ENCODE assay signal across 1 cellular context in genomic region chr1:45584351-45585109, GRCh38.
A peak's percentile ranks its signal among the peaks of the same experiment; 100 is the strongest.
TF ChIP-seq lines count a peak whose summit lies in the region.

No MANE protein-coding gene starts in this region.

TF ChIP-seq in HepG2, 621 proteins besides CTCF, POLR2A, EP300 and RAD21 (continued from another document and continues in another):
- TF ChIP-seq ARID5B (CRISPR knock-in tag; IDR thresholded peaks at IDR 0.05): 0 out of 2 replicates have a peak, but pooled peaks have one; percentile 1
- 0 out of 2 replicates have a peak, but pooled peaks have one; percentile 40 for TF ChIP-seq HNF1B (CRISPR knock-in tag; IDR thresholded peaks at IDR 0.05)
- no peak for TF ChIP-seq TEF (CRISPR knock-in tag; IDR thresholded peaks at IDR 0.05)
- TF ChIP-seq KDM6A (CRISPR knock-in tag; IDR thresholded peaks at IDR 0.05; ENCODE audit: low read depth): no peak
- TF ChIP-seq DPF2 (CRISPR knock-in tag; IDR thresholded peaks at IDR 0.05; ENCODE audit: borderline replicate concordance, low read depth): no peak
- TF ChIP-seq SOX13 (IDR thresholded peaks at IDR 0.05): no peak
- peak in 1 of 2 experiments; percentile 53; a peak in 1 of 4 replicates for TF ChIP-seq SOX13 (CRISPR knock-in tag; conservative IDR thresholded peaks at IDR 0.05 in 1 of 2, IDR thresholded peaks at IDR 0.05 in 1 of 2)
- TF ChIP-seq ZNF354B (CRISPR knock-in tag; IDR thresholded peaks at IDR 0.05): 0 out of 2 replicates have a peak, but pooled peaks have one; percentile 30
- 0 out of 2 replicates have a peak, but pooled peaks have one; percentile 12 for TF ChIP-seq MED1 (CRISPR knock-in tag; IDR thresholded peaks at IDR 0.05)
- no peak for TF ChIP-seq ZNF260 (CRISPR knock-in tag; IDR thresholded peaks at IDR 0.05; ENCODE audit: borderline replicate concordance, low read depth)
- peak; percentile 40; the same call in 1 of the 2 replicates for TF ChIP-seq HDAC2 (CRISPR knock-in tag; IDR thresholded peaks at IDR 0.05)
- peak; percentile 96 for TF ChIP-seq E2F5 (CRISPR knock-in tag; conservative IDR thresholded peaks at IDR 0.05)
- TF ChIP-seq SRSF9 (IDR thresholded peaks at IDR 0.05; ENCODE audit: borderline replicate concordance, insufficient read depth, low read depth, low read length, poor library complexity, severe bottlenecking): no peak
- no peak for TF ChIP-seq RERE (CRISPR knock-in tag; IDR thresholded peaks at IDR 0.05; ENCODE audit: low read depth)
- TF ChIP-seq ZNF577 (CRISPR knock-in tag; IDR thresholded peaks at IDR 0.05; ENCODE audit: borderline replicate concordance, low read depth): no peak
- TF ChIP-seq HMGXB4 (CRISPR knock-in tag; IDR thresholded peaks at IDR 0.05; ENCODE audit: borderline replicate concordance in 1 of 2, low read depth in 1 of 2): peak; percentile 4 to 30; a peak in 1 of 4 replicates
- 0 out of 2 replicates have a peak, but pooled peaks have one; percentile 11 for TF ChIP-seq GATAD1 (CRISPR knock-in tag; IDR thresholded peaks at IDR 0.05)
- peak; percentile 24; the same call in 1 of the 2 replicates for TF ChIP-seq ZNF430 (CRISPR knock-in tag; IDR thresholded peaks at IDR 0.05)
- TF ChIP-seq ZSCAN29 (CRISPR knock-in tag; conservative IDR thresholded peaks at IDR 0.05): no peak
- TF ChIP-seq ZNF574 (CRISPR knock-in tag; IDR thresholded peaks at IDR 0.05): peak; percentile 48; the same call in 1 of the 2 replicates
- peak; percentile 37 for TF ChIP-seq TAF1 (CRISPR knock-in tag; IDR thresholded peaks at IDR 0.05)
- 0 out of 2 replicates have a peak, but pooled peaks have one; percentile 37 for TF ChIP-seq ZNF451 (CRISPR knock-in tag; IDR thresholded peaks at IDR 0.05)
- no peak for TF ChIP-seq NR2F2 (IDR thresholded peaks at IDR 0.05; ENCODE audit: borderline replicate concordance, low read depth)
- TF ChIP-seq KLF16 (CRISPR knock-in tag; IDR thresholded peaks at IDR 0.05): peak in 1 of 2 experiments; percentile 27; a peak in 1 of 4 replicates
- TF ChIP-seq GATA4 (IDR thresholded peaks at IDR 0.05; ENCODE audit: borderline replicate concordance, low read depth): no peak
- TF ChIP-seq YY1 (IDR thresholded peaks at IDR 0.05; ENCODE audit: insufficient read depth, insufficient replicate concordance, low read depth, low read length): peak; percentile 91
- no peak for TF ChIP-seq TRIM22 (IDR thresholded peaks at IDR 0.05)
- no peak for TF ChIP-seq MEIS1 (CRISPR knock-in tag; IDR thresholded peaks at IDR 0.05; ENCODE audit: borderline replicate concordance)
- TF ChIP-seq SP4 (CRISPR knock-in tag; IDR thresholded peaks at IDR 0.05): peak; percentile 74
- TF ChIP-seq FOXJ3 (CRISPR knock-in tag; IDR thresholded peaks at IDR 0.05; ENCODE audit: borderline replicate concordance): peak; percentile 16; the same call in 1 of the 2 replicates
- TF ChIP-seq SATB2 (CRISPR knock-in tag; IDR thresholded peaks at IDR 0.05): no peak
- TF ChIP-seq ARNT (IDR thresholded peaks at IDR 0.05): no peak
- peak; percentile 25 for TF ChIP-seq HNRNPLL (IDR thresholded peaks at IDR 0.05; ENCODE audit: low read depth, low read length, poor library complexity, severe bottlenecking)
- TF ChIP-seq ZBTB10 (CRISPR knock-in tag; IDR thresholded peaks at IDR 0.05; ENCODE audit: borderline replicate concordance): 0 out of 2 replicates have a peak, but pooled peaks have one; percentile 58
- TF ChIP-seq ZNF607 (CRISPR knock-in tag; IDR thresholded peaks at IDR 0.05; ENCODE audit: borderline replicate concordance): 0 out of 2 replicates have a peak, but pooled peaks have one; percentile 6
